In genomic region chr11:2791139-2791520, GRCh38 we compare ENCODE assay signal across 11 cellular contexts.
DNase-seq lines count a peak whose midpoint lies in the region; ATAC-seq and TF ChIP-seq lines count a peak whose summit lies in the region.
"Had no signal": no experiment of that assay in that cellular context is flagged by ENCODE, and none has a peak within 500 bp of the region (broad histone marks: within the 10 kb centered on the region; RNA-seq: fewer than 3 reads in every experiment).

No MANE protein-coding gene starts in this region.

- no peak overlapping the region for H3K27ac Mint-ChIP-seq in WTC11
- no peak overlapping the region for H3K27ac Mint-ChIP-seq in stimulated activated memory B cell treated with anti-CD40 and anti-IgM and Interleukin-4, amounts not matched to agents 10 μg/mL and 1 μg/mL and 100 μg/mL, for 72 hours
- H3K27ac Mint-ChIP-seq: activated T-helper 1 cell treated with anti-CD3 and anti-CD28 coated beads, Interleukin-12 subunit alpha, Interleukin-12 subunit beta, Interleukin-2, Interleukin-4 antibody, amounts not matched to agents 30 ng/mL and 10 ng/mL and 1 ng/mL, durations not matched to agents 14 hours and 24 hours and 36 hours had no signal

- H3K9me3 Mint-ChIP-seq in WTC11 = peaks cover 11% of the 10 kb centered on the region
- H3K9me3 Mint-ChIP-seq in stimulated activated memory B cell treated with anti-CD40 and anti-IgM and Interleukin-4, amounts not matched to agents 10 μg/mL and 1 μg/mL and 100 μg/mL, for 72 hours = peaks cover 6% of the 10 kb centered on the region

- no peak for TF ChIP-seq CTCF in WTC11 (IDR thresholded peaks at IDR 0.05)

- peaks cover 79% of the 10 kb centered on the region for H3K27me3 Mint-ChIP-seq in WTC11 (ENCODE audit: low read depth)
- no peaks in the 10 kb centered on the region for H3K27me3 Mint-ChIP-seq in stimulated activated memory B cell treated with anti-CD40 and anti-IgM and Interleukin-4, amounts not matched to agents 10 μg/mL and 1 μg/mL and 100 μg/mL, for 72 hours

- ATAC-seq in WTC11 (no peak), left lobe of liver (peak; percentile 30), GM18520 (IDR thresholded peaks at IDR 0.05; ENCODE audit: unreplicated experiment) (no peak)
- no peak for ATAC-seq in stimulated activated memory B cell treated with anti-CD40 and anti-IgM and Interleukin-4, amounts not matched to agents 10 μg/mL and 1 μg/mL and 100 μg/mL, for 72 hours
- ATAC-seq: A549 had no signal

- H3K4me3 Mint-ChIP-seq in WTC11 = no peak overlapping the region; the same call in 1 of the 2 replicates
- peak overlapping the region; percentile 39 for H3K4me3 Mint-ChIP-seq in stimulated activated memory B cell treated with anti-CD40 and anti-IgM and Interleukin-4, amounts not matched to agents 10 μg/mL and 1 μg/mL and 100 μg/mL, for 72 hours
- H3K4me3 Mint-ChIP-seq: activated T-helper 1 cell treated with anti-CD3 and anti-CD28 coated beads, Interleukin-12 subunit alpha, Interleukin-12 subunit beta, Interleukin-2, Interleukin-4 antibody, amounts not matched to agents 30 ng/mL and 10 ng/mL and 1 ng/mL, durations not matched to agents 14 hours and 24 hours and 36 hours had no signal

- DNase-seq in activated CD8-positive, alpha-beta memory T cell treated with anti-CD3 and anti-CD28 coated beads, Interleukin-2, amount 50 U/mL, for 4 hours = peak; percentile 17
- no peak for DNase-seq in activated CD8-positive, alpha-beta memory T cell treated with anti-CD3 and anti-CD28 coated beads for 24 hours
- DNase-seq in WTC11 (ENCODE audit: low spot score) (peak; percentile 10), left lobe of liver (ENCODE audit: low spot score) (no peak), pons (ENCODE audit: low spot score) (no peak)
- no peak for DNase-seq in stimulated activated naive CD4-positive, alpha-beta T cell (lab: John Stamatoyannopoulos, UW)
- DNase-seq: KBM-7 had no signal

- POLR2A ChIA-PET in WTC11 (lab: Charles Lee) = no interaction called here

- CTCF ChIA-PET in WTC11 (lab: Charles Lee) = interaction anchor here (1.0 to 1.3 kb wide), 3 partner anchors 46 to 258 kb away, joined by 3 to 4 read pairs (median 3); no protein-coding TSS in a partner anchor

- H3K36me3 Mint-ChIP-seq in WTC11 = peaks cover 8% of the 10 kb centered on the region
- H3K36me3 Mint-ChIP-seq in stimulated activated memory B cell treated with anti-CD40 and anti-IgM and Interleukin-4, amounts not matched to agents 10 μg/mL and 1 μg/mL and 100 μg/mL, for 72 hours = peaks cover 38% of the 10 kb centered on the region

- H3K4me1 Mint-ChIP-seq in WTC11 = peaks cover 12% of the 10 kb centered on the region
- peaks cover 11% of the 10 kb centered on the region for H3K4me1 Mint-ChIP-seq in stimulated activated memory B cell treated with anti-CD40 and anti-IgM and Interleukin-4, amounts not matched to agents 10 μg/mL and 1 μg/mL and 100 μg/mL, for 72 hours

TF ChIP-seq in WTC11, 78 proteins besides CTCF, POLR2A, EP300 and RAD21:
- TF ChIP-seq ZNF425 (CRISPR knock-in tag; conservative IDR thresholded peaks at IDR 0.05) = no peak
- no peak for TF ChIP-seq ZBTB21 (CRISPR knock-in tag; IDR thresholded peaks at IDR 0.05; ENCODE audit: borderline replicate concordance)
- TF ChIP-seq GRHL2 (CRISPR knock-in tag; IDR thresholded peaks at IDR 0.05; ENCODE audit: insufficient replicate concordance, severe bottlenecking) = no peak

Comparison
In these comparisons a context has a peak if more than half of its experiments do, and no peak if none do; other contexts are left out.
1. DNase-seq: peak in activated CD8-positive, alpha-beta memory T cell treated with anti-CD3 and anti-CD28 coated beads, Interleukin-2, amount 50 U/mL, for 4 hours (single experiment) and WTC11 (single experiment); none in activated CD8-positive, alpha-beta memory T cell treated with anti-CD3 and anti-CD28 coated beads for 24 hours (single experiment), left lobe of liver (single experiment), stimulated activated naive CD4-positive, alpha-beta T cell (0 of 6) and pons (single experiment).